Comparison of ENCODE assay signal across 8 cellular contexts in the genomic region with DNA sequence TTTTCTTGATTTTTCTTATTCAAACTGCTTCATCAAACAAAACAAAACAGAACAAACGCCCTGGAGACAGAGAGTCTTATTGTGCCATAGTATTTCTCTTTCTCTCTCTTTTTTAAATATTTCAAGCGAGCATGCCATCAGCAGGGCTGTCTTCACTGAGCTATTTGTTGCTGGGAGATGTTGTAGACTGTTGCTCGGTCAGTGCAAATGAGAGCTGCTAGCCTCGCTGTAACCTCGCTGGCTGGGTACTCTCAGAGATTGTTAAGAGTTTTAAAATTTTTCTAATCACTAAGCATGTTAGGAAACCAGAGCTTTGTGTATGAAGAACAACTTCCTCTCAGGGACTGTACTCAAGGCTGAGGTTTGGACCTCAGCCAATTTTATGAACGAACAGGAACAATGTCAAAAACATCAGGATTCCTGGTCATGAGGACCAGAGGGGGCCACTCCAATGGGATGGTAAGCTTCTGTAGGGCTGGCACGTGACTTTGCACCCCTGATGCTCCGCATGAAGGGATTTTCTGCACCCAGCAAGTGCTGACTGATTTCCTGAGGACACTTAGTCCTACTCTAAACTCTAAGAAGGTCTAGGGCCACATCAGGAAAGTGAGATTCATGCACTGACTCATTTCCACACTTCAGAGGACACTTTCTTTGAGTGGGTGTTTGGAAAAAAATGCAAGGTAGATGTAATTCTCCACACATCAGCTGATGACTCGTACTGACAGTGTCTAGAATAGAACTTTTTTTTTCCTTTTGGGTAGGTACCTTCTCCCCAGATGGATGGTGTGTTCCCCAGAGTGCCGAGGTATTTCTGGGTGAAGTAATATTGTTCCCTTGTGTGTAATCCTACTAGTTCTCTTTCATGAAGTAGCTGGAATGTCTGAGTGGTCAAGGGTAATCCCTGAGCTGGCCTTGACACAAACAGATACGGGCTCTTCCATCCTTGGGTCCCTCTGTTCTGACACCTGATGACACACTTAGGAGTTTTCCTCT. TPM values are rescaled to one million over a fixed set of nuclear protein-coding genes. Genes with fewer than 3 reads are reported as not detected.
DNase-seq lines count a peak whose midpoint lies in the region; ATAC-seq, FAIRE-seq and TF ChIP-seq lines count a peak whose summit lies in the region.

No MANE protein-coding gene starts in this region.

- H3K79me2 ChIP-seq in endothelial cell of umbilical vein (ENCODE audit: control insufficient read depth, insufficient read depth, low read length) (no peaks in the 10 kb centered on the region), GM23338 (replicated peaks; ENCODE audit: insufficient read depth) (no peaks in the 10 kb centered on the region)

- H3K36me3 Mint-ChIP-seq in osteocyte (ENCODE audit: unreplicated experiment): no peaks in the 10 kb centered on the region
- no peaks in the 10 kb centered on the region for H3K36me3 Mint-ChIP-seq in GM23338 (ENCODE audit: low read depth)

- H3K4me1 ChIP-seq in endothelial cell of umbilical vein (ENCODE audit: control insufficient read depth, extremely low read depth, insufficient read depth, low read length): peaks cover 20% of the 10 kb centered on the region
- H3K4me1 ChIP-seq in GM23338 (ENCODE audit: insufficient read depth): no peaks in the 10 kb centered on the region

- H3K9ac ChIP-seq in endothelial cell of umbilical vein (replicated peaks; ENCODE audit: extremely low read depth, insufficient read depth, low read length): peak overlapping the region; percentile 3

- no peaks in the 10 kb centered on the region for H3K9me2 ChIP-seq in GM23338 (ENCODE audit: insufficient read depth)

- BruUV-seq in endothelial cell of umbilical vein (replicated peaks; lab: Mats Ljungman, UMichigan): no TSS peak

- intact Hi-C loops in endothelial cell of umbilical vein (cut with micrococcal nuclease): loop anchor here (1.0 to 2.0 kb wide), 2 partner anchors 18 to 21 kb away; no protein-coding TSS in a partner anchor

- H3K9me1 ChIP-seq in endothelial cell of umbilical vein (replicated peaks; ENCODE audit: control insufficient read depth, extremely low read depth, insufficient read depth, low read length): no peaks in the 10 kb centered on the region

- FAIRE-seq in endothelial cell of umbilical vein (lab: Jason Lieb, UNC): peak; percentile 96

- DNase-seq in COLO668 (lab: John Stamatoyannopoulos, UW; ENCODE audit: unreplicated experiment): peak; percentile 20
- DNase-seq in activated CD4-positive, alpha-beta T cell treated with anti-CD3 and anti-CD28 coated beads for 1 hour: peak; percentile 34
- DNase-seq in endothelial cell of umbilical vein (ENCODE audit: low read depth, low spot score): peak; percentile 88
- no peak for DNase-seq in osteocyte (ENCODE audit: extremely low spot score, unreplicated experiment)
- no peak for DNase-seq in NCI-H1417 treated with DMSO at 0.1 percent for 48 hours (lab: John Stamatoyannopoulos, UW)
- DNase-seq in GM23338 (ENCODE audit: low spot score): no peak

- H3F3A ChIP-seq in GM23338 (replicated peaks; ENCODE audit: low read depth): no peaks in the 10 kb centered on the region

- TF ChIP-seq POLR2A in endothelial cell of umbilical vein (IDR thresholded peaks at IDR 0.05; ENCODE audit: low read depth, low read length): no peak

- peaks cover 4% of the 10 kb centered on the region for H3K9me3 Mint-ChIP-seq in osteocyte (ENCODE audit: unreplicated experiment)
- no peaks in the 10 kb centered on the region for H3K9me3 Mint-ChIP-seq in GM23338

- H3K27me3 Mint-ChIP-seq in osteocyte (ENCODE audit: unreplicated experiment) (no peaks in the 10 kb centered on the region), GM23338 (ENCODE audit: insufficient read depth, low read depth, poor library complexity) (no peaks in the 10 kb centered on the region)

- peak overlapping the region; percentile 68 for H2AFZ ChIP-seq in endothelial cell of umbilical vein (ENCODE audit: low read depth, low read length)
- H2AFZ ChIP-seq in GM23338: no peak overlapping the region

- peak overlapping the region in 1 of 3 experiments; percentile 19 for H3K4me3 ChIP-seq in endothelial cell of umbilical vein (replicated peaks in 1 of 3; ENCODE audit: insufficient read depth in 1 of 3, low read depth in 1 of 3, low read length in 3 of 3)
- H3K4me3 ChIP-seq in GM23338: no peak overlapping the region

- H3K27ac Mint-ChIP-seq in osteocyte (ENCODE audit: unreplicated experiment): peak overlapping the region; percentile 86
- no peak overlapping the region for H3K27ac Mint-ChIP-seq in GM23338

- peak overlapping the region; percentile 86 for H3K4me2 ChIP-seq in endothelial cell of umbilical vein (ENCODE audit: insufficient read depth, low read length)
- no peak overlapping the region for H3K4me2 ChIP-seq in GM23338

- no peaks in the 10 kb centered on the region for H3K9me3 ChIP-seq in endothelial cell of umbilical vein (replicated peaks; ENCODE audit: control insufficient read depth, insufficient read depth, low read length)

- POLR2A ChIA-PET in endothelial cell of umbilical vein (lab: Charles Lee): no interaction called here

- ATAC-seq in GM19468 (IDR thresholded peaks at IDR 0.05; ENCODE audit: extremely low read depth, unreplicated experiment) (peak; percentile 42), HG03565 (IDR thresholded peaks at IDR 0.05; ENCODE audit: unreplicated experiment) (peak; percentile 81), GM23338 (no peak)

- H3K4me3 Mint-ChIP-seq in osteocyte (ENCODE audit: unreplicated experiment) (peak overlapping the region; percentile 3), GM23338 (no peak overlapping the region)

- CTCF ChIA-PET in endothelial cell of umbilical vein (lab: Charles Lee): interaction anchor here (0.5 to 2.3 kb wide), 13 partner anchors 9 to 158 kb away, joined by 3 to 13 read pairs (median 4); no protein-coding TSS in a partner anchor

- no peaks in the 10 kb centered on the region for H3K36me3 ChIP-seq in endothelial cell of umbilical vein (ENCODE audit: control insufficient read depth in 2 of 2, extremely low read depth in 1 of 2, insufficient read depth in 2 of 2, low read length in 2 of 2)
- H3K36me3 ChIP-seq in GM23338 (ENCODE audit: insufficient read depth): no peaks in the 10 kb centered on the region

- dilution Hi-C loops in endothelial cell of umbilical vein (cut with MboI; ENCODE audit: extremely low pct_ligation_motif_present, low sequenced_read_pairs): no loop called here

- H4K20me1 ChIP-seq in endothelial cell of umbilical vein (replicated peaks; ENCODE audit: control insufficient read depth, extremely low read depth, insufficient read depth, low read length): no peaks in the 10 kb centered on the region
- H4K20me1 ChIP-seq in GM23338 (replicated peaks; ENCODE audit: insufficient read depth): no peaks in the 10 kb centered on the region

- H3K4me1 Mint-ChIP-seq in osteocyte (ENCODE audit: unreplicated experiment): peaks cover 37% of the 10 kb centered on the region
- peaks cover 6% of the 10 kb centered on the region; the same call in 2 of the 3 replicates for H3K4me1 Mint-ChIP-seq in GM23338

- TF ChIP-seq CTCF in endothelial cell of umbilical vein (IDR thresholded peaks at IDR 0.05; ENCODE audit: extremely low read depth in 1 of 2, insufficient read depth in 1 of 2, low read depth in 1 of 2, low read length in 2 of 2) (no peak), osteocyte (IDR thresholded peaks at IDR 0.05) (no peak), GM23338 (conservative IDR thresholded peaks at IDR 0.05; ENCODE audit: low read depth in 2 of 2) (no peak)

- H3K27ac ChIP-seq in endothelial cell of umbilical vein (ENCODE audit: insufficient read depth, low read depth, low read length) (peak overlapping the region; percentile 60), GM23338 (ENCODE audit: low read depth) (no peak overlapping the region)

- H3K27me3 ChIP-seq in endothelial cell of umbilical vein (ENCODE audit: control insufficient read depth in 2 of 2, insufficient read depth in 2 of 2, low read length in 2 of 2): no peaks in the 10 kb centered on the region
- no peaks in the 10 kb centered on the region for H3K27me3 ChIP-seq in GM23338 (ENCODE audit: insufficient read depth)

TF ChIP-seq in endothelial cell of umbilical vein, 7 proteins besides CTCF, POLR2A, EP300 and RAD21 (continues in another document):
- TF ChIP-seq GATA2 (IDR thresholded peaks at IDR 0.05; ENCODE audit: insufficient read depth, insufficient read length, low read depth, low read length) (peak; percentile 56), FOS (IDR thresholded peaks at IDR 0.05; ENCODE audit: borderline replicate concordance, insufficient read depth, low read length) (peak; percentile 96), JUN (IDR thresholded peaks at IDR 0.05; ENCODE audit: borderline replicate concordance, insufficient read depth, insufficient read length, low read depth) (peak; percentile 25)
- TF ChIP-seq, protein P1, sequence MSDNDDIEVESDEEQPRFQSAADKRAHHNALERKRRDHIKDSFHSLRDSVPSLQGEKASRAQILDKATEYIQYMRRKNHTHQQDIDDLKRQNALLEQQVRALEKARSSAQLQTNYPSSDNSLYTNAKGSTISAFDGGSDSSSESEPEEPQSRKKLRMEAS (IDR thresholded peaks at IDR 0.05; ENCODE audit: insufficient read depth, insufficient read length): peak; percentile 21

TF ChIP-seq in GM23338, 12 proteins besides CTCF, POLR2A, EP300 and RAD21 (continues in another document):
- TF ChIP-seq CREB1 (CRISPR knock-in tag; IDR thresholded peaks at IDR 0.05; ENCODE audit: low read depth) (no peak), ZNF331 (CRISPR knock-in tag; IDR thresholded peaks at IDR 0.05; ENCODE audit: low read depth) (no peak)
- TF ChIP-seq, protein P2, sequence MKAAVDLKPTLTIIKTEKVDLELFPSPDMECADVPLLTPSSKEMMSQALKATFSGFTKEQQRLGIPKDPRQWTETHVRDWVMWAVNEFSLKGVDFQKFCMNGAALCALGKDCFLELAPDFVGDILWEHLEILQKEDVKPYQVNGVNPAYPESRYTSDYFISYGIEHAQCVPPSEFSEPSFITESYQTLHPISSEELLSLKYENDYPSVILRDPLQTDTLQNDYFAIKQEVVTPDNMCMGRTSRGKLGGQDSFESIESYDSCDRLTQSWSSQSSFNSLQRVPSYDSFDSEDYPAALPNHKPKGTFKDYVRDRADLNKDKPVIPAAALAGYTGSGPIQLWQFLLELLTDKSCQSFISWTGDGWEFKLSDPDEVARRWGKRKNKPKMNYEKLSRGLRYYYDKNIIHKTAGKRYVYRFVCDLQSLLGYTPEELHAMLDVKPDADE (IDR thresholded peaks at IDR 0.05): no peak

RNA-seq across cellular contexts. Expression of a gene that starts 59.7 kb away (rescaled TPM):
- total RNA-seq in endothelial cell of umbilical vein (2.9 and 5.5 TPM in 2 replicates), osteocyte (56.3 and 59.8 TPM in 2 replicates)
- polyA plus RNA-seq in endothelial cell of umbilical vein (5.4 and 5.6 TPM in 2 replicates), GM23338 (2016; fragmentation: Nextera tagmentation; extraction: Ambion mirVana) (0.26 TPM in 1 of 2 replicates, not detected in the other)
- 4.9 TPM in 2 replicates for polyA plus RNA-seq in endothelial cell of umbilical vein (2011; cell fraction: cytosol; rRNA removed)
- 4.0 and 4.1 TPM in 2 replicates for polyA plus RNA-seq in endothelial cell of umbilical vein (2011; cell fraction: nucleus; rRNA removed)
- 2.0 and 2.4 TPM in 2 replicates for polyA plus RNA-seq in endothelial cell of umbilical vein (2012)
- polyA minus RNA-seq in endothelial cell of umbilical vein: 6.6 and 7.1 TPM in 2 replicates
- 0.31 TPM for polyA minus RNA-seq in endothelial cell of umbilical vein (2011; cell fraction: cytosol; rRNA and poly(A)+ RNA removed)
- 1.9 and 2.6 TPM in 2 replicates for polyA minus RNA-seq in endothelial cell of umbilical vein (2011; cell fraction: nucleus; rRNA and poly(A)+ RNA removed)
- total RNA-seq in GM23338 (2014; rRNA removed; shearing (Covaris generic)): 0.17 and 0.47 TPM in 2 replicates

Comparison
In these comparisons a context has a peak if more than half of its experiments do, and no peak if none do; other contexts are left out.
1. DNase-seq: peak in COLO668 (single experiment), activated CD4-positive, alpha-beta T cell treated with anti-CD3 and anti-CD28 coated beads for 1 hour (single experiment) and endothelial cell of umbilical vein (single experiment); none in osteocyte (single experiment), NCI-H1417 treated with DMSO at 0.1 percent for 48 hours (single experiment) and GM23338 (single experiment).